In genomic region chr14:20690848-20691640, GRCh38 we compare ENCODE assay signal across 8 cellular contexts. TPM values are rescaled to one million over a fixed set of nuclear protein-coding genes. Genes with fewer than 3 reads are reported as not detected.
A peak's percentile ranks its signal among the peaks of the same experiment; 100 is the strongest.
DNase-seq lines count a peak whose midpoint lies in the region; ATAC-seq and TF ChIP-seq lines count a peak whose summit lies in the region.

No MANE protein-coding gene starts in this region.

- H3K9ac ChIP-seq in skeletal muscle satellite cell (ENCODE audit: low read depth, low read length) = no peak overlapping the region

- DNase-seq in D341Med (ENCODE audit: low spot score) = peak; percentile 63
- DNase-seq in GM20000 (ENCODE audit: low spot score) = peak; percentile 75
- peak; percentile 82 for DNase-seq in NAMALWA (ENCODE audit: low spot score)
- peak; percentile 29 to 77 for DNase-seq in SJCRH30
- DNase-seq in astrocyte of the spinal cord (ENCODE audit: low read depth, low spot score) = peak; percentile 70
- DNase-seq in hippocampal formation (lab: John Stamatoyannopoulos, UW) = peak; percentile 49 to 89

- no peak for ATAC-seq in HG03571 (IDR thresholded peaks at IDR 0.05; ENCODE audit: unreplicated experiment)

- no peaks in the 10 kb centered on the region for H3K27me3 ChIP-seq in SJCRH30
- H3K27me3 ChIP-seq in skeletal muscle satellite cell (ENCODE audit: control insufficient read depth, insufficient read depth, low read length) = no peaks in the 10 kb centered on the region

- H3K36me3 ChIP-seq in SJCRH30 (no peaks in the 10 kb centered on the region), skeletal muscle satellite cell (ENCODE audit: insufficient read depth, low read length) (peaks cover 3% of the 10 kb centered on the region)

- TF ChIP-seq CTCF in GM20000 (IDR thresholded peaks at IDR 0.05; ENCODE audit: extremely low read depth, missing control alignments) = peak; percentile 70
- peak; percentile 83 for TF ChIP-seq CTCF in astrocyte of the spinal cord (IDR thresholded peaks at IDR 0.05; ENCODE audit: low read depth, low read length)

- H3K4me2 ChIP-seq in skeletal muscle satellite cell (ENCODE audit: low read length) = peak overlapping the region; percentile 51

- in situ Hi-C loops in astrocyte of the spinal cord (cut with HindIII; ENCODE audit: low sequenced_read_pairs) = no loop called here

- no peak overlapping the region for H3K27ac ChIP-seq in SJCRH30

- H3K4me3 ChIP-seq in SJCRH30 (peak overlapping the region; percentile 26), astrocyte of the spinal cord (ENCODE audit: low read depth, low read length) (no peak overlapping the region), skeletal muscle satellite cell (ENCODE audit: low read length) (no peak overlapping the region)

- no peaks in the 10 kb centered on the region for H3K4me1 ChIP-seq in SJCRH30
- H3K4me1 ChIP-seq in skeletal muscle satellite cell (ENCODE audit: control insufficient read depth, insufficient read depth, low read length) = peaks cover 5% of the 10 kb centered on the region

- H3K9me3 ChIP-seq in SJCRH30 (replicated peaks) (no peaks in the 10 kb centered on the region), skeletal muscle satellite cell (replicated peaks; ENCODE audit: low read length) (no peaks in the 10 kb centered on the region)

RNA-seq across cellular contexts. Expression of gene ANG, which starts 2.5 kb away (rescaled TPM):
- 0.49 and 0.79 TPM in 2 replicates for total RNA-seq in SJCRH30 (2014; rRNA removed; shearing (Covaris generic))
- total RNA-seq in skeletal muscle satellite cell (2012; rRNA removed) = 6.6 and 9.4 TPM in 2 replicates

RNA-seq across cellular contexts. Expression of gene RNASE4, which starts 6.7 kb away (rescaled TPM):
- 0.69 and 0.71 TPM in 2 replicates for total RNA-seq in SJCRH30 (2014; rRNA removed; shearing (Covaris generic))
- total RNA-seq in skeletal muscle satellite cell (2012; rRNA removed) = 8.6 and 18.3 TPM in 2 replicates

RNA-seq across cellular contexts. Expression of gene OR6S1, which starts 49.6 kb away (rescaled TPM):
- total RNA-seq in SJCRH30 (2014; rRNA removed; shearing (Covaris generic)) = not detected in 2 replicates
- total RNA-seq in skeletal muscle satellite cell (2012; rRNA removed) = not detected in 2 replicates

RNA-seq across cellular contexts. Expression of gene EDDM3A, which starts 54.6 kb away (rescaled TPM):
- not detected in 2 replicates for total RNA-seq in SJCRH30 (2014; rRNA removed; shearing (Covaris generic))
- total RNA-seq in skeletal muscle satellite cell (2012; rRNA removed) = not detected in 2 replicates
